In genomic region chr20:5056801-5057599, GRCh38 we compare ENCODE assay signal across 8 cellular contexts. TPM values are rescaled to one million over a fixed set of nuclear protein-coding genes. Genes with fewer than 3 reads are reported as not detected.
DNase-seq lines count a peak whose midpoint lies in the region; TF ChIP-seq lines count a peak whose summit lies in the region.

No MANE protein-coding gene starts in this region.

- H3K27ac ChIP-seq in GM23248 = no peak overlapping the region
- no peak overlapping the region for H3K27ac ChIP-seq in cardiac muscle cell

- H3K27me3 ChIP-seq in GM23248 (replicated peaks; ENCODE audit: insufficient read depth) (no peaks in the 10 kb centered on the region), cardiac muscle cell (no peaks in the 10 kb centered on the region)

- no peaks in the 10 kb centered on the region for H3K9me2 ChIP-seq in GM23248 (ENCODE audit: insufficient read depth)

- peak; percentile 50 for TF ChIP-seq CTCF in cardiac muscle cell (IDR thresholded peaks at IDR 0.05; ENCODE audit: low read depth, low read length)

- H3K4me3 ChIP-seq in GM23248 (no peak overlapping the region), cardiac muscle cell (no peak overlapping the region)

- peak overlapping the region; percentile 18; the same call in 1 of the 2 replicates for H2AFZ ChIP-seq in GM23248

- H3K9ac ChIP-seq in GM23248 = no peak overlapping the region

- H3K36me3 ChIP-seq in GM23248 (ENCODE audit: low read depth) (no peaks in the 10 kb centered on the region), cardiac muscle cell (no peaks in the 10 kb centered on the region)

- H3K4me2 ChIP-seq in GM23248 (ENCODE audit: unreplicated experiment) = no peak overlapping the region

- no peaks in the 10 kb centered on the region for H4K20me1 ChIP-seq in GM23248 (ENCODE audit: insufficient read depth)

- no peaks in the 10 kb centered on the region for H3K4me1 ChIP-seq in GM23248 (ENCODE audit: insufficient read depth)
- H3K4me1 ChIP-seq in cardiac muscle cell (ENCODE audit: low read depth) = no peaks in the 10 kb centered on the region

- H3K9me3 ChIP-seq in GM23248 (ENCODE audit: low read depth) (no peaks in the 10 kb centered on the region), cardiac muscle cell (ENCODE audit: low read depth) (no peaks in the 10 kb centered on the region)

- no peaks in the 10 kb centered on the region for H3F3A ChIP-seq in GM23248 (ENCODE audit: insufficient read depth)

- WGBS in GM23248 (ENCODE audit: low coverage in 1 of 2, low lambda C conversion rate in 2 of 2, missing lambda C conversion rate in 2 of 2), 2 experiments = 29 to 30% methylated on average over 5 of the region's 5 CpGs

- no peaks in the 10 kb centered on the region for H3K79me2 ChIP-seq in GM23248 (ENCODE audit: insufficient read depth)

- in situ Hi-C loops in GM23248 (cut with MboI) = no loop called here

- peak; percentile 53 for DNase-seq in AG08395 (ENCODE audit: low spot score)
- peak; percentile 65 for DNase-seq in GM23248
- DNase-seq in RPMI8226 = peak; percentile 64
- peak; percentile 49 for DNase-seq in activated T-helper 1 cell treated with Interleukin-2 at 50 U/mL for 16 hours (ENCODE audit: low read depth)
- peak in 1 of 2 donors; percentile 37 for DNase-seq in cardiac muscle cell (ENCODE audit: low read depth in 1 of 2, low spot score in 1 of 2)
- peak; percentile 40 to 50 (median 48) for DNase-seq in stimulated activated CD4-positive, alpha-beta T cell treated with anti-CD3 and anti-CD28 coated beads, Interleukin-1b, Interleukin-23, amount 100 ng/mL, for 24 hours (ENCODE audit: low read depth in 4 of 4, low spot score in 1 of 4)
- no peak for DNase-seq in NCI-H774 (lab: John Stamatoyannopoulos, UW)
- DNase-seq in NCI-H2029 treated with DMSO at 0.1 percent for 48 hours (lab: John Stamatoyannopoulos, UW) = no peak

RNA-seq across cellular contexts. Expression of gene SLC23A2, which starts 55.7 kb away (rescaled TPM):
- 9.6 and 11.0 TPM in 2 replicates for total RNA-seq in GM23248 (2014; rRNA removed; shearing (Covaris generic))
- 5.8 and 5.9 TPM in 2 replicates for polyA plus RNA-seq in GM23248 (2016; fragmentation: Nextera tagmentation; extraction: Ambion mirVana)
- total RNA-seq in cardiac muscle cell = 9.5 and 10.6 TPM in 2 replicates
- 5.9 and 11.5 TPM in 2 replicates for polyA plus RNA-seq in cardiac muscle cell

RNA-seq across cellular contexts. Expression of gene TMEM230, which starts 55.9 kb away (rescaled TPM):
- total RNA-seq in GM23248 (2014; rRNA removed; shearing (Covaris generic)) = 171 and 174 TPM in 2 replicates
- polyA plus RNA-seq in GM23248 (2016; fragmentation: Nextera tagmentation; extraction: Ambion mirVana) (233 and 249 TPM in 2 replicates), cardiac muscle cell (166 and 176 TPM in 2 replicates)
- 48.9 and 93.6 TPM in 2 replicates for total RNA-seq in cardiac muscle cell

Comparison
In these comparisons a context has a peak if more than half of its experiments do, and no peak if none do; other contexts are left out.
1. DNase-seq: peak in AG08395 (single experiment), GM23248 (single experiment), RPMI8226 (single experiment), activated T-helper 1 cell treated with Interleukin-2 at 50 U/mL for 16 hours (single experiment) and stimulated activated CD4-positive, alpha-beta T cell treated with anti-CD3 and anti-CD28 coated beads, Interleukin-1b, Interleukin-23, amount 100 ng/mL, for 24 hours (4 of 4); none in NCI-H774 (single experiment) and NCI-H2029 treated with DMSO at 0.1 percent for 48 hours (single experiment).